Comparison of ENCODE assay signal across 8 cellular contexts in genomic region chr17:77110006-77110374, GRCh38. TPM values are rescaled to one million over a fixed set of nuclear protein-coding genes. Genes with fewer than 3 reads are reported as not detected.
DNase-seq lines count a peak whose midpoint lies in the region; ATAC-seq, FAIRE-seq and TF ChIP-seq lines count a peak whose summit lies in the region.

No MANE protein-coding gene starts in this region.

- no peaks in the 10 kb centered on the region for H3K27me3 Mint-ChIP-seq in T-helper 1 cell treated with Interleukin-12 subunit alpha and Interleukin-12 subunit beta and Interleukin-4 antibody, amounts not matched to agents 30 μg/mL and 1 μg/mL, for 36 hours (ENCODE audit: low read depth)

- intact Hi-C loops in heart right ventricle (cut with DNase I) = loop anchor here in 1 of 10 donors (2.0 kb wide), 1 partner anchor 15 kb away; no protein-coding TSS in a partner anchor

- 28 to 42% methylated on average over 4 of the region's 4 CpGs for WGBS in heart right ventricle, 2 donors

- H3K36me3 Mint-ChIP-seq in T-helper 1 cell treated with Interleukin-12 subunit alpha and Interleukin-12 subunit beta and Interleukin-4 antibody, amounts not matched to agents 30 μg/mL and 1 μg/mL, for 36 hours (ENCODE audit: low read depth) = peaks cover 1% of the 10 kb centered on the region

- H3K4me3 Mint-ChIP-seq in T-helper 1 cell treated with Interleukin-12 subunit alpha and Interleukin-12 subunit beta and Interleukin-4 antibody, amounts not matched to agents 30 μg/mL and 1 μg/mL, for 36 hours = peak overlapping the region; percentile 46

- no peaks in the 10 kb centered on the region for H3K9me3 Mint-ChIP-seq in T-helper 1 cell treated with Interleukin-12 subunit alpha and Interleukin-12 subunit beta and Interleukin-4 antibody, amounts not matched to agents 30 μg/mL and 1 μg/mL, for 36 hours

- ATAC-seq in heart right ventricle = peak; percentile 70 to 93 (median 88)
- no peak for ATAC-seq in HG03025 (IDR thresholded peaks at IDR 0.05; ENCODE audit: low FRiP score, unreplicated experiment)
- no peak for ATAC-seq in HG02884 (IDR thresholded peaks at IDR 0.05; ENCODE audit: unreplicated experiment)

- H3K27ac Mint-ChIP-seq in T-helper 1 cell treated with Interleukin-12 subunit alpha and Interleukin-12 subunit beta and Interleukin-4 antibody, amounts not matched to agents 30 μg/mL and 1 μg/mL, for 36 hours = peak overlapping the region; percentile 69

- H3K4me3 ChIP-seq in heart right ventricle (no peak overlapping the region), skeletal muscle satellite cell (ENCODE audit: low read length) (peak overlapping the region; percentile 7)

- H3K27me3 ChIP-seq in heart right ventricle (no peaks in the 10 kb centered on the region), skeletal muscle satellite cell (ENCODE audit: control insufficient read depth, insufficient read depth, low read length) (no peaks in the 10 kb centered on the region)

- DNase-seq in GM19239 (ENCODE audit: insufficient read length, low spot score) (no peak), heart right ventricle (peak in 1 of 2 donors; percentile 57), NCI-H345 treated with DMSO at 0.1 percent for 48 hours (lab: John Stamatoyannopoulos, UW; ENCODE audit: unreplicated experiment) (no peak)
- no peak for DNase-seq in stimulated activated CD4-positive, alpha-beta T cell treated with anti-CD3 and anti-CD28 coated beads, Interleukin-12 subunit alpha, Interleukin-12 subunit beta, amount 100 ng/mL, for 4 hours

- H3K4me1 ChIP-seq in heart right ventricle = peaks cover 11 to 69% (median 47%) of the 10 kb centered on the region in 9 donors
- peaks cover 21% of the 10 kb centered on the region for H3K4me1 ChIP-seq in skeletal muscle satellite cell (ENCODE audit: control insufficient read depth, insufficient read depth, low read length)

- H3K36me3 ChIP-seq in heart right ventricle (no peaks in the 10 kb centered on the region), skeletal muscle satellite cell (ENCODE audit: insufficient read depth, low read length) (no peaks in the 10 kb centered on the region)

- H3K9ac ChIP-seq in skeletal muscle satellite cell (ENCODE audit: low read depth, low read length) = peak overlapping the region; percentile 46

- H3K9me3 ChIP-seq in heart right ventricle (no peaks in the 10 kb centered on the region), skeletal muscle satellite cell (replicated peaks; ENCODE audit: low read length) (no peaks in the 10 kb centered on the region)

- peaks cover 27% of the 10 kb centered on the region for H3K4me1 Mint-ChIP-seq in T-helper 1 cell treated with Interleukin-12 subunit alpha and Interleukin-12 subunit beta and Interleukin-4 antibody, amounts not matched to agents 30 μg/mL and 1 μg/mL, for 36 hours (ENCODE audit: low read depth)

- TF ChIP-seq CTCF in heart right ventricle (IDR thresholded peaks at IDR 0.05) = no peak

- FAIRE-seq in GM19239 (lab: Jason Lieb, UNC) = peak; percentile 90

- peak overlapping the region; percentile 48 for H3K4me2 ChIP-seq in skeletal muscle satellite cell (ENCODE audit: low read length)

- H3K27ac ChIP-seq in heart right ventricle = peak overlapping the region; percentile 76 to 91 (median 87)

RNA-seq across cellular contexts. Expression of gene SEC14L1, which starts 30.8 kb away (rescaled TPM):
- total RNA-seq in heart right ventricle = 10 to 100 TPM; 38.7 to 88.8 (median 55.3) TPM
- polyA plus RNA-seq in heart right ventricle = 10 to 100 TPM; 36.1 to 42.3 TPM
- total RNA-seq in skeletal muscle satellite cell (2012; rRNA removed) = 25.1 and 27.9 TPM in 2 replicates

Comparison
In these comparisons a context has a peak if more than half of its experiments do, and no peak if none do; other contexts are left out.
1. ATAC-seq: peak in heart right ventricle (8 of 8); none in HG03025 (single experiment) and HG02884 (single experiment).